Comparison of ENCODE assay signal across 20 cellular contexts in genomic region chr3:114445233-114445632, GRCh38.
"Had no signal": no experiment of that assay in that cellular context is flagged by ENCODE, and none has a peak within 500 bp of the region (broad histone marks: within the 10 kb centered on the region; RNA-seq: fewer than 3 reads in every experiment).

No MANE protein-coding gene starts in this region.

- DNase-seq: activated CD4-positive, alpha-beta T cell treated with anti-CD3 and anti-CD28 coated beads for 36 hours; activated CD8-positive, alpha-beta memory T cell treated with anti-CD3 and anti-CD28 coated beads, Interleukin-2, amount 50 U/mL, for 48 hours; activated CD8-positive, alpha-beta T cell treated with anti-CD3 and anti-CD28 coated beads for 36 hours; activated naive CD8-positive, alpha-beta T cell treated with anti-CD3 and anti-CD28 coated beads, Interleukin-2, amount 10 ng/mL, durations not matched to agents 7 days and 5 days; central memory CD4-positive, alpha-beta T cell; cortex of kidney; effector memory CD4-positive, alpha-beta T cell; hypothalamus; left cardiac atrium; lower lobe of right lung; naive thymus-derived CD8-positive, alpha-beta T cell; posterior cingulate gyrus; right cardiac atrium; T-cell; T1000; WERI-Rb-1 had no signal

- H3K27me3 ChIP-seq: ascending aorta, neutrophil, tibial nerve had no signal

- H3K4me2 ChIP-seq: smooth muscle cell had no signal

- H3K27ac Mint-ChIP-seq: activated CD4-positive, alpha-beta T cell treated with anti-CD3 and anti-CD28 coated beads for 36 hours; activated CD8-positive, alpha-beta T cell treated with anti-CD3 and anti-CD28 coated beads for 36 hours; activated naive CD8-positive, alpha-beta T cell treated with anti-CD3 and anti-CD28 coated beads, Interleukin-2, amount 10 ng/mL, durations not matched to agents 7 days and 5 days; naive thymus-derived CD8-positive, alpha-beta T cell; T-cell had no signal

- ATAC-seq: activated CD4-positive, alpha-beta T cell treated with anti-CD3 and anti-CD28 coated beads for 36 hours; activated CD8-positive, alpha-beta T cell treated with anti-CD3 and anti-CD28 coated beads for 36 hours; left cardiac atrium; lower lobe of right lung; naive thymus-derived CD8-positive, alpha-beta T cell; right cardiac atrium; T-cell had no signal

- H3K36me3 Mint-ChIP-seq: activated naive CD8-positive, alpha-beta T cell treated with anti-CD3 and anti-CD28 coated beads, Interleukin-2, amount 10 ng/mL, durations not matched to agents 7 days and 5 days; naive thymus-derived CD8-positive, alpha-beta T cell had no signal

- H3K27ac ChIP-seq: ascending aorta, lower lobe of right lung, neutrophil, tibial nerve, WERI-Rb-1 had no signal

- H3K27me3 Mint-ChIP-seq: activated CD4-positive, alpha-beta T cell treated with anti-CD3 and anti-CD28 coated beads for 36 hours; activated CD8-positive, alpha-beta T cell treated with anti-CD3 and anti-CD28 coated beads for 36 hours; naive thymus-derived CD8-positive, alpha-beta T cell; T-cell had no signal

- H3K4me3 ChIP-seq: ascending aorta, lower lobe of right lung, smooth muscle cell, tibial nerve had no signal

- H3K9me3 Mint-ChIP-seq: activated CD8-positive, alpha-beta T cell treated with anti-CD3 and anti-CD28 coated beads for 36 hours; activated naive CD8-positive, alpha-beta T cell treated with anti-CD3 and anti-CD28 coated beads, Interleukin-2, amount 10 ng/mL, durations not matched to agents 7 days and 5 days; naive thymus-derived CD8-positive, alpha-beta T cell; T-cell had no signal

- H3K4me1 Mint-ChIP-seq: activated naive CD8-positive, alpha-beta T cell treated with anti-CD3 and anti-CD28 coated beads, Interleukin-2, amount 10 ng/mL, durations not matched to agents 7 days and 5 days had no signal

- H3K4me3 Mint-ChIP-seq: activated CD4-positive, alpha-beta T cell treated with anti-CD3 and anti-CD28 coated beads for 36 hours; activated CD8-positive, alpha-beta T cell treated with anti-CD3 and anti-CD28 coated beads for 36 hours; activated naive CD8-positive, alpha-beta T cell treated with anti-CD3 and anti-CD28 coated beads, Interleukin-2, amount 10 ng/mL, durations not matched to agents 7 days and 5 days; naive thymus-derived CD8-positive, alpha-beta T cell; T-cell had no signal

- H3K9me3 ChIP-seq: ascending aorta, lower lobe of right lung, neutrophil, tibial nerve had no signal

- H3K36me3 ChIP-seq: ascending aorta, lower lobe of right lung, neutrophil, tibial nerve, WERI-Rb-1 had no signal
